In the genomic region with DNA sequence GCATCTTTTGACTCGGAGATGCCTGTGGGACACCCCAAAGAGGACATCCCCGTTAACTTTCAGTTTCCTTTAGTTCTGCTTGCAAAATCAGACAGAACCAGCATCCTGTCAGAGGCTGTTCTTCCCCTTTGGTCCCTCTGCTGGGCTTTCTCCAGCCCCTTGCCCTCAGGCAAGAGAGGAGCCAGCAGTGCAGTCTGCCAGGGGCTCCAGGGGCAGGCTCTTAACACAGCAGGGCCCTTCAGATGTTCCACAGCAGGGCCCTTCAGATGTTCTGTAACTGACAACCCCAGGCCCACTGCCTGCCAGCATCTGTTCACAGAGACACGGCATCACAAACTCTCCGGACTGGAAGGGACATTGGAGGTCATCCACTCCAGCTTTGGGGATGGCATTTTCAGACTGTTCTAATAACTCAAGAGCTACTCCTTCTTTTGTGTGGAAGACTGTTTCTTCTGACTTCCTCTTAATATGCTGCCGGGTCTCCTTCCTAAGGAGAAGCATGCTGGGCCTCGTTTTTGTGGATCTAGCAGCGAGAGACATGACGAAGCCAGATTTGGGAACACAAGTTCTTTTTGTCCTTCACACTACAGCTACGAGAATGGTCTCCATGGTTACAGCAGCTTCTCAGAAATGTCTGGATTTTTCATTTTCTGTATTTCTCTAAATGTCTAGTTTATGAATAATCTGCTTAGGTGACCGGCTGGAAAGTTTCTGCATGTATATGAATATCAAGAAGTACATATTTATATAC, we compare ENCODE assay signal across 21 cellular contexts. TPM values are rescaled to one million over a fixed set of nuclear protein-coding genes. Genes with fewer than 3 reads are reported as not detected.
DNase-seq lines count a peak whose midpoint lies in the region; ATAC-seq and TF ChIP-seq lines count a peak whose summit lies in the region.
"Had no signal": no experiment of that assay in that cellular context is flagged by ENCODE, and none has a peak within 500 bp of the region (broad histone marks: within the 10 kb centered on the region; RNA-seq: fewer than 3 reads in every experiment).

No MANE protein-coding gene starts in this region.

- H3K4ac ChIP-seq in mesendoderm (ENCODE audit: low read depth, low read length), result no peak overlapping the region

- no peak overlapping the region for H3K23ac ChIP-seq in mesendoderm (ENCODE audit: low read length)

- H3K27ac Mint-ChIP-seq in activated CD4-positive, alpha-beta T cell treated with anti-CD3 and anti-CD28 coated beads, Interleukin-2, amount 10 ng/mL, durations not matched to agents 24 days and 14 days, result no peak overlapping the region
- no peak overlapping the region for H3K27ac Mint-ChIP-seq in activated CD4-positive, alpha-beta T cell treated with anti-CD3 and anti-CD28 coated beads, Interleukin-2, amount 10 ng/mL, durations not matched to agents 7 days and 5 days
- H3K27ac Mint-ChIP-seq in activated naive CD4-positive, alpha-beta T cell treated with anti-CD3 and anti-CD28 coated beads for 36 hours, result no peak overlapping the region
- no peak overlapping the region for H3K27ac Mint-ChIP-seq in stimulated activated memory B cell treated with anti-CD40 and anti-IgM and Interleukin-4, amounts not matched to agents 10 μg/mL and 1 μg/mL and 100 μg/mL, for 72 hours
- H3K27ac Mint-ChIP-seq: H9 had no signal

- peaks cover 3% of the 10 kb centered on the region for H3K27me3 Mint-ChIP-seq in activated CD4-positive, alpha-beta T cell treated with anti-CD3 and anti-CD28 coated beads, Interleukin-2, amount 10 ng/mL, durations not matched to agents 24 days and 14 days
- H3K27me3 Mint-ChIP-seq in activated CD4-positive, alpha-beta T cell treated with anti-CD3 and anti-CD28 coated beads, Interleukin-2, amount 10 ng/mL, durations not matched to agents 7 days and 5 days, result no peaks in the 10 kb centered on the region
- peaks cover 5% of the 10 kb centered on the region for H3K27me3 Mint-ChIP-seq in activated naive CD4-positive, alpha-beta T cell treated with anti-CD3 and anti-CD28 coated beads for 36 hours (ENCODE audit: low read depth)
- H3K27me3 Mint-ChIP-seq in stimulated activated memory B cell treated with anti-CD40 and anti-IgM and Interleukin-4, amounts not matched to agents 10 μg/mL and 1 μg/mL and 100 μg/mL, for 72 hours, result peaks cover 18% of the 10 kb centered on the region

- ATAC-seq in stimulated activated memory B cell treated with anti-CD40 and anti-IgM and Interleukin-4, amounts not matched to agents 10 μg/mL and 1 μg/mL and 100 μg/mL, for 72 hours, result no peak
- ATAC-seq: HepG2 had no signal

- whole genome bisulfite sequencing in mesendoderm (ENCODE audit: extremely low coverage, insufficient coverage, low lambda C conversion rate), result no CpG with 5 or more reads among the region's 10 CpGs

- intact Hi-C loops in activated CD4-positive, alpha-beta T cell treated with anti-CD3 and anti-CD28 coated beads, Interleukin-2, amount 10 ng/mL, durations not matched to agents 24 days and 14 days (cut with micrococcal nuclease), result no loop called here
- intact Hi-C loops in activated naive CD4-positive, alpha-beta T cell treated with anti-CD3 and anti-CD28 coated beads for 36 hours (cut with micrococcal nuclease), result no loop called here

- H3K9me3 ChIP-seq in adipocyte (ENCODE audit: control insufficient read depth, low read length), result peaks cover 11% of the 10 kb centered on the region
- H3K9me3 ChIP-seq: Caco-2 had no signal

- peaks cover 11% of the 10 kb centered on the region for H3K4me1 Mint-ChIP-seq in activated CD4-positive, alpha-beta T cell treated with anti-CD3 and anti-CD28 coated beads, Interleukin-2, amount 10 ng/mL, durations not matched to agents 24 days and 14 days
- H3K4me1 Mint-ChIP-seq in activated CD4-positive, alpha-beta T cell treated with anti-CD3 and anti-CD28 coated beads, Interleukin-2, amount 10 ng/mL, durations not matched to agents 7 days and 5 days, result peaks cover 10% of the 10 kb centered on the region
- peaks cover 4% of the 10 kb centered on the region for H3K4me1 Mint-ChIP-seq in activated naive CD4-positive, alpha-beta T cell treated with anti-CD3 and anti-CD28 coated beads for 36 hours (ENCODE audit: low read depth)
- peaks cover 8% of the 10 kb centered on the region for H3K4me1 Mint-ChIP-seq in stimulated activated memory B cell treated with anti-CD40 and anti-IgM and Interleukin-4, amounts not matched to agents 10 μg/mL and 1 μg/mL and 100 μg/mL, for 72 hours

- H3K27ac ChIP-seq in mesendoderm (ENCODE audit: low read depth, low read length), result no peak overlapping the region
- H3K27ac ChIP-seq: 22Rv1, RWPE1 had no signal

- no peaks in the 10 kb centered on the region for H3K36me3 ChIP-seq in adipocyte (ENCODE audit: control insufficient read depth, insufficient read depth, low read length, severe bottlenecking)
- H3K36me3 ChIP-seq in mesendoderm (ENCODE audit: control insufficient read depth, insufficient read depth, low read length), result no peaks in the 10 kb centered on the region

- H2BK5ac ChIP-seq in mesendoderm (ENCODE audit: low read length), result no peak overlapping the region

- H3K4me3 Mint-ChIP-seq in activated CD4-positive, alpha-beta T cell treated with anti-CD3 and anti-CD28 coated beads, Interleukin-2, amount 10 ng/mL, durations not matched to agents 24 days and 14 days, result no peak overlapping the region
- H3K4me3 Mint-ChIP-seq in activated CD4-positive, alpha-beta T cell treated with anti-CD3 and anti-CD28 coated beads, Interleukin-2, amount 10 ng/mL, durations not matched to agents 7 days and 5 days, result no peak overlapping the region
- H3K4me3 Mint-ChIP-seq in activated naive CD4-positive, alpha-beta T cell treated with anti-CD3 and anti-CD28 coated beads for 36 hours, result no peak overlapping the region
- no peak overlapping the region for H3K4me3 Mint-ChIP-seq in stimulated activated memory B cell treated with anti-CD40 and anti-IgM and Interleukin-4, amounts not matched to agents 10 μg/mL and 1 μg/mL and 100 μg/mL, for 72 hours
- H3K4me3 Mint-ChIP-seq: H9 had no signal

- H3K9me3 Mint-ChIP-seq in activated CD4-positive, alpha-beta T cell treated with anti-CD3 and anti-CD28 coated beads, Interleukin-2, amount 10 ng/mL, durations not matched to agents 24 days and 14 days, result no peaks in the 10 kb centered on the region
- H3K9me3 Mint-ChIP-seq in activated CD4-positive, alpha-beta T cell treated with anti-CD3 and anti-CD28 coated beads, Interleukin-2, amount 10 ng/mL, durations not matched to agents 7 days and 5 days, result no peaks in the 10 kb centered on the region
- H3K9me3 Mint-ChIP-seq in activated naive CD4-positive, alpha-beta T cell treated with anti-CD3 and anti-CD28 coated beads for 36 hours, result no peaks in the 10 kb centered on the region
- H3K9me3 Mint-ChIP-seq in stimulated activated memory B cell treated with anti-CD40 and anti-IgM and Interleukin-4, amounts not matched to agents 10 μg/mL and 1 μg/mL and 100 μg/mL, for 72 hours, result no peaks in the 10 kb centered on the region
- H3K9me3 Mint-ChIP-seq: H9 had no signal

- H2BK120ac ChIP-seq in mesendoderm (ENCODE audit: low read depth, low read length), result no peak overlapping the region

- TF ChIP-seq CTCF in GM10248 (IDR thresholded peaks at IDR 0.05; ENCODE audit: control extremely low read depth, extremely low read depth, low read depth, missing control alignments), result no peak

- H4K8ac ChIP-seq in mesendoderm (ENCODE audit: low read depth, low read length), result no peak overlapping the region

- H2BK15ac ChIP-seq in mesendoderm (replicated peaks; ENCODE audit: low read depth), result no peak overlapping the region

- H3K79me1 ChIP-seq in mesendoderm (ENCODE audit: low read length), result no peaks in the 10 kb centered on the region

- no peaks in the 10 kb centered on the region for H3K4me1 ChIP-seq in adipocyte (ENCODE audit: control insufficient read depth, insufficient read depth, low read length)
- no peaks in the 10 kb centered on the region for H3K4me1 ChIP-seq in mesendoderm (ENCODE audit: control insufficient read depth, low read depth, low read length)
- H3K4me1 ChIP-seq: Caco-2 had no signal

- H3K18ac ChIP-seq in mesendoderm (ENCODE audit: low read length), result no peak overlapping the region

- H4K5ac ChIP-seq in mesendoderm (ENCODE audit: low read length), result no peak overlapping the region

- CTCF ChIA-PET in activated CD4-positive, alpha-beta T cell treated with anti-CD3 and anti-CD28 coated beads, Interleukin-2, amount 10 ng/mL, durations not matched to agents 7 days and 5 days (lab: Charles Lee), result no interaction called here
- CTCF ChIA-PET in GM10248 (lab: Yijun Ruan, JAX), result interaction anchor here (0.9 to 4.4 kb wide), 3 partner anchors 9 to 1444 kb away, joined by 3 to 30 read pairs (median 25); no protein-coding TSS in a partner anchor
- CTCF ChIA-PET in activated naive CD4-positive, alpha-beta T cell treated with anti-CD3 and anti-CD28 coated beads for 36 hours (lab: Charles Lee), result interaction anchor here (3.4 kb wide), 1 partner anchor 156 kb away, joined by 25 read pairs; no protein-coding TSS in a partner anchor

- H3K56ac ChIP-seq in mesendoderm (ENCODE audit: low read length), result no peak overlapping the region

- H3K79me2 ChIP-seq in mesendoderm (ENCODE audit: control insufficient read depth, insufficient read depth, low read length), result no peaks in the 10 kb centered on the region

- H3K36me3 Mint-ChIP-seq in activated CD4-positive, alpha-beta T cell treated with anti-CD3 and anti-CD28 coated beads, Interleukin-2, amount 10 ng/mL, durations not matched to agents 24 days and 14 days (ENCODE audit: low read depth), result no peaks in the 10 kb centered on the region
- H3K36me3 Mint-ChIP-seq in activated CD4-positive, alpha-beta T cell treated with anti-CD3 and anti-CD28 coated beads, Interleukin-2, amount 10 ng/mL, durations not matched to agents 7 days and 5 days (ENCODE audit: low read depth), result no peaks in the 10 kb centered on the region
- H3K36me3 Mint-ChIP-seq in activated naive CD4-positive, alpha-beta T cell treated with anti-CD3 and anti-CD28 coated beads for 36 hours (ENCODE audit: low read depth), result no peaks in the 10 kb centered on the region
- H3K36me3 Mint-ChIP-seq in stimulated activated memory B cell treated with anti-CD40 and anti-IgM and Interleukin-4, amounts not matched to agents 10 μg/mL and 1 μg/mL and 100 μg/mL, for 72 hours, result no peaks in the 10 kb centered on the region

- no peak overlapping the region for H2AK5ac ChIP-seq in mesendoderm (ENCODE audit: low read length)

- H3K9ac ChIP-seq in adipocyte (ENCODE audit: low read length) (no peak overlapping the region), mesendoderm (ENCODE audit: low read length) (no peak overlapping the region)

- H3K27me3 ChIP-seq in adipocyte (replicated peaks; ENCODE audit: control insufficient read depth, insufficient read depth, low read length), result no peaks in the 10 kb centered on the region
- no peaks in the 10 kb centered on the region for H3K27me3 ChIP-seq in mesendoderm (ENCODE audit: insufficient read depth, low read length, poor library complexity)

- H3K4me2 ChIP-seq in mesendoderm (ENCODE audit: low read length), result no peak overlapping the region

- peak; percentile 54 for DNase-seq in activated CD4-positive, alpha-beta T cell treated with anti-CD3 and anti-CD28 coated beads, Interleukin-2, amount 10 ng/mL, durations not matched to agents 24 days and 14 days
- no peak for DNase-seq in activated CD4-positive, alpha-beta T cell treated with anti-CD3 and anti-CD28 coated beads, Interleukin-2, amount 10 ng/mL, durations not matched to agents 7 days and 5 days
- DNase-seq in adipocyte (ENCODE audit: low read depth), result peak; percentile 14
- peak; percentile 30 for DNase-seq in mesendoderm
- DNase-seq in GM10248 (ENCODE audit: extremely low spot score), result no peak
- DNase-seq in activated naive CD4-positive, alpha-beta T cell treated with anti-CD3 and anti-CD28 coated beads for 36 hours, result no peak
- DNase-seq in OCI-M2 (lab: John Stamatoyannopoulos, UW; ENCODE audit: unreplicated experiment), result no peak
- DNase-seq: C1 segment of cervical spinal cord, Caco-2, H9, Karpas-422, MM.1S, NCI-H1105 treated with DMSO at 0.1 percent for 48 hours, NCI-H2227 treated with DMSO at 0.1 percent for 48 hours, NCI-H526, OCI-M1 had no signal

- H3K4me3 ChIP-seq in adipocyte (ENCODE audit: low read length), result no peak overlapping the region
- no peak overlapping the region for H3K4me3 ChIP-seq in mesendoderm (ENCODE audit: low read length)

- POLR2A ChIA-PET in activated CD4-positive, alpha-beta T cell treated with anti-CD3 and anti-CD28 coated beads, Interleukin-2, amount 10 ng/mL, durations not matched to agents 7 days and 5 days (lab: Charles Lee), result no interaction called here
- POLR2A ChIA-PET in GM10248 (lab: Yijun Ruan, JAX), result no interaction called here

RNA-seq across cellular contexts. Expression of a gene that starts 51.8 kb away (rescaled TPM):
- total RNA-seq in activated CD4-positive, alpha-beta T cell treated with anti-CD3 and anti-CD28 coated beads, Interleukin-2, amount 10 ng/mL, durations not matched to agents 24 days and 14 days, result not detected in 2 replicates
- total RNA-seq in activated CD4-positive, alpha-beta T cell treated with anti-CD3 and anti-CD28 coated beads, Interleukin-2, amount 10 ng/mL, durations not matched to agents 7 days and 5 days, result not detected
- polyA plus RNA-seq in mesendoderm (2013, experiment 1 of 2), result 0.04 TPM
- 0.03 TPM for polyA plus RNA-seq in mesendoderm (2013, experiment 2 of 2)
- not detected for total RNA-seq in activated naive CD4-positive, alpha-beta T cell treated with anti-CD3 and anti-CD28 coated beads for 36 hours
- total RNA-seq: Caco-2, H9, HepG2, SK-MEL-5 had no signal
- polyA plus RNA-seq: HepG2 had no signal

Comparison
In these comparisons a context has a peak if more than half of its experiments do, and no peak if none do; other contexts are left out.
1. DNase-seq: peak in activated CD4-positive, alpha-beta T cell treated with anti-CD3 and anti-CD28 coated beads, Interleukin-2, amount 10 ng/mL, durations not matched to agents 24 days and 14 days (single experiment), adipocyte (single experiment) and mesendoderm (single experiment); none in activated CD4-positive, alpha-beta T cell treated with anti-CD3 and anti-CD28 coated beads, Interleukin-2, amount 10 ng/mL, durations not matched to agents 7 days and 5 days (single experiment), GM10248 (single experiment), activated naive CD4-positive, alpha-beta T cell treated with anti-CD3 and anti-CD28 coated beads for 36 hours (single experiment) and OCI-M2 (single experiment).